In genomic region chr12:119631930-119632678, GRCh38 we compare ENCODE assay signal across 3 cellular contexts.
A peak's percentile ranks its signal among the peaks of the same experiment; 100 is the strongest.
TF ChIP-seq lines count a peak whose summit lies in the region.

No MANE protein-coding gene starts in this region.

TF ChIP-seq in SK-N-SH, 30 proteins besides CTCF, POLR2A, EP300 and RAD21:
- TF ChIP-seq ZBTB33 (IDR thresholded peaks at IDR 0.05; ENCODE audit: borderline replicate concordance, low read depth): no peak
- TF ChIP-seq FOSL2 (IDR thresholded peaks at IDR 0.05; ENCODE audit: borderline replicate concordance, low read depth): 0 out of 2 replicates have a peak, but pooled peaks have one; percentile 10
- TF ChIP-seq JUND (IDR thresholded peaks at IDR 0.05): peak; percentile 27; the same call in 1 of the 2 replicates
- TF ChIP-seq CHD2 (IDR thresholded peaks at IDR 0.05; ENCODE audit: low read length, partially characterized antibody): no peak
- 0 out of 2 replicates have a peak, but pooled peaks have one; percentile 6 for TF ChIP-seq TCF12 (IDR thresholded peaks at IDR 0.05)
- TF ChIP-seq RXRA (IDR thresholded peaks at IDR 0.05; ENCODE audit: borderline replicate concordance, low read depth): peak; percentile 67; the same call in 1 of the 2 replicates

TF ChIP-seq in SK-N-SH treated with all-trans-retinoic acid at 6 μM for 48 hours, 23 proteins besides CTCF, POLR2A, EP300 and RAD21:
- TF ChIP-seq TOX (CRISPR knock-in tag; IDR thresholded peaks at IDR 0.05; ENCODE audit: borderline replicate concordance): no peak
- TF ChIP-seq CSDC2 (CRISPR knock-in tag; IDR thresholded peaks at IDR 0.05): no peak
- TF ChIP-seq CSRNP3 (CRISPR knock-in tag; IDR thresholded peaks at IDR 0.05): no peak
- no peak for TF ChIP-seq TCF4 (CRISPR knock-in tag; IDR thresholded peaks at IDR 0.05; ENCODE audit: borderline replicate concordance)
- TF ChIP-seq ISL1 (CRISPR knock-in tag; IDR thresholded peaks at IDR 0.05): no peak
- no peak for TF ChIP-seq CREB5 (CRISPR knock-in tag; IDR thresholded peaks at IDR 0.05; ENCODE audit: low read depth)
- no peak for TF ChIP-seq SNAI2 (CRISPR knock-in tag; IDR thresholded peaks at IDR 0.05)
- TF ChIP-seq ESRRG (CRISPR knock-in tag; IDR thresholded peaks at IDR 0.05): no peak
- TF ChIP-seq PATZ1 (CRISPR knock-in tag; IDR thresholded peaks at IDR 0.05; ENCODE audit: borderline replicate concordance): no peak
TF ChIP-seq in SK-N-SH treated with all-trans-retinoic acid at 6 μM for 48 hours: peak in this region for 0.

TF ChIP-seq in K562, 482 proteins besides CTCF, POLR2A, EP300 and RAD21:
- no peak for TF ChIP-seq KDM1A (IDR thresholded peaks at IDR 0.05)
- TF ChIP-seq MEIS2 (IDR thresholded peaks at IDR 0.05; ENCODE audit: partially characterized antibody): peak; percentile 58
